In the genomic region with DNA sequence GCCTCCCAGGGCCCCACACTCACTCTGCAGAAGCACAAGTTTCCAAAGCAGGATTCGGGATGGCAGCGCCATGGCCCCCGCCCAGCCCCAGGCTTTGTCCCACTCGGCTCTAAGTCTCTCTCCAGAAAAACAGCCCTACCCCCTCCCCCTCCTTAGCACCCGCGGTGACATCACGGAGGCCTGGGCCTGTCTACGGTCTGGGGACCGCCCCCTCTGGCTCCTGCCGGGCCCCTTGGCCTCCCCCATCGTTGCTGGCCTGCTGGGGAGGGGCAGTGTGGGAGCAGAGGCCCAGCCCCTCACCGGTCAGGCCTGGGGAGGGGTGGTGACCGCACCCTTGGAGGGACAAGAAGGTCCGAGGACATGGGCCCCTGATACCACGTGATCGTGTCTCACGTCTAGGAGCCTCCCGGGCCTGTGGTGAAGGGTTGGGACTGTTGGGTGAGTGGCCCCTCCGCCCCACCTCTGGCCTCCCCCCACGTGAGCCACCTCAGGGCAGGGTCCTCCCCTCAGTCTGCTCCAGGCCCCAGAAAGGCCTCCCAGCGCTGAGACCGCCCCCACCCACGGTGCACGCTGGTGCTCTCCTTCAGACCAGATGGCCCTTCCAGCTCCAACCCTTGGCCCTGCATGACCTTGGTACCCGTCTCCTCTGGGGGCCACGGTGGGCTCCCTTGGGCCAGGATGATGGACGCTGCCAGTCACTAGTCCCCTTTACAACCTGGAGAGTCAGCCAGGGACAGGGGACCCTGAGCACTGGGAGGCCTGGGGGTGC, we compare ENCODE assay signal across 1 cellular context.
A peak's percentile ranks its signal among the peaks of the same experiment; 100 is the strongest.
TF ChIP-seq lines count a peak whose summit lies in the region.

TSS of gene MXRA8 (minus strand) at position 123 of the 769 bp plus-strand sequence. CDS start at position 72, 51 bp downstream.

TF ChIP-seq in K562, 482 proteins besides CTCF, POLR2A, EP300 and RAD21 (continued from another document and continues in another):
- TF ChIP-seq, protein P1, sequence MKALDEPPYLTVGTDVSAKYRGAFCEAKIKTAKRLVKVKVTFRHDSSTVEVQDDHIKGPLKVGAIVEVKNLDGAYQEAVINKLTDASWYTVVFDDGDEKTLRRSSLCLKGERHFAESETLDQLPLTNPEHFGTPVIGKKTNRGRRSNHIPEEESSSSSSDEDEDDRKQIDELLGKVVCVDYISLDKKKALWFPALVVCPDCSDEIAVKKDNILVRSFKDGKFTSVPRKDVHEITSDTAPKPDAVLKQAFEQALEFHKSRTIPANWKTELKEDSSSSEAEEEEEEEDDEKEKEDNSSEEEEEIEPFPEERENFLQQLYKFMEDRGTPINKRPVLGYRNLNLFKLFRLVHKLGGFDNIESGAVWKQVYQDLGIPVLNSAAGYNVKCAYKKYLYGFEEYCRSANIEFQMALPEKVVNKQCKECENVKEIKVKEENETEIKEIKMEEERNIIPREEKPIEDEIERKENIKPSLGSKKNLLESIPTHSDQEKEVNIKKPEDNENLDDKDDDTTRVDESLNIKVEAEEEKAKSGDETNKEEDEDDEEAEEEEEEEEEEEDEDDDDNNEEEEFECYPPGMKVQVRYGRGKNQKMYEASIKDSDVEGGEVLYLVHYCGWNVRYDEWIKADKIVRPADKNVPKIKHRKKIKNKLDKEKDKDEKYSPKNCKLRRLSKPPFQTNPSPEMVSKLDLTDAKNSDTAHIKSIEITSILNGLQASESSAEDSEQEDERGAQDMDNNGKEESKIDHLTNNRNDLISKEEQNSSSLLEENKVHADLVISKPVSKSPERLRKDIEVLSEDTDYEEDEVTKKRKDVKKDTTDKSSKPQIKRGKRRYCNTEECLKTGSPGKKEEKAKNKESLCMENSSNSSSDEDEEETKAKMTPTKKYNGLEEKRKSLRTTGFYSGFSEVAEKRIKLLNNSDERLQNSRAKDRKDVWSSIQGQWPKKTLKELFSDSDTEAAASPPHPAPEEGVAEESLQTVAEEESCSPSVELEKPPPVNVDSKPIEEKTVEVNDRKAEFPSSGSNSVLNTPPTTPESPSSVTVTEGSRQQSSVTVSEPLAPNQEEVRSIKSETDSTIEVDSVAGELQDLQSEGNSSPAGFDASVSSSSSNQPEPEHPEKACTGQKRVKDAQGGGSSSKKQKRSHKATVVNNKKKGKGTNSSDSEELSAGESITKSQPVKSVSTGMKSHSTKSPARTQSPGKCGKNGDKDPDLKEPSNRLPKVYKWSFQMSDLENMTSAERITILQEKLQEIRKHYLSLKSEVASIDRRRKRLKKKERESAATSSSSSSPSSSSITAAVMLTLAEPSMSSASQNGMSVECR (CRISPR knock-in tag; IDR thresholded peaks at IDR 0.05) = peak; percentile 53; the same call in 1 of the 2 replicates
- TF ChIP-seq ZNF274 (IDR thresholded peaks at IDR 0.05; ENCODE audit: borderline replicate concordance, low read depth, low read length) = no peak
- no peak for TF ChIP-seq HNRNPL (IDR thresholded peaks at IDR 0.05; ENCODE audit: low read depth, low read length)
- TF ChIP-seq, protein P2, sequence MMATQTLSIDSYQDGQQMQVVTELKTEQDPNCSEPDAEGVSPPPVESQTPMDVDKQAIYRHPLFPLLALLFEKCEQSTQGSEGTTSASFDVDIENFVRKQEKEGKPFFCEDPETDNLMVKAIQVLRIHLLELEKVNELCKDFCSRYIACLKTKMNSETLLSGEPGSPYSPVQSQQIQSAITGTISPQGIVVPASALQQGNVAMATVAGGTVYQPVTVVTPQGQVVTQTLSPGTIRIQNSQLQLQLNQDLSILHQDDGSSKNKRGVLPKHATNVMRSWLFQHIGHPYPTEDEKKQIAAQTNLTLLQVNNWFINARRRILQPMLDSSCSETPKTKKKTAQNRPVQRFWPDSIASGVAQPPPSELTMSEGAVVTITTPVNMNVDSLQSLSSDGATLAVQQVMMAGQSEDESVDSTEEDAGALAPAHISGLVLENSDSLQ (IDR thresholded peaks at IDR 0.05) = peak; percentile 14; the same call in 1 of the 2 replicates
- no peak for TF ChIP-seq E2F5 (CRISPR knock-in tag; IDR thresholded peaks at IDR 0.05)
- no peak for TF ChIP-seq TGIF2 (CRISPR knock-in tag; IDR thresholded peaks at IDR 0.05)
- peak; percentile 42; the same call in 1 of the 2 replicates for TF ChIP-seq SUPT5H (IDR thresholded peaks at IDR 0.05)
- no peak for TF ChIP-seq DNMT1 (IDR thresholded peaks at IDR 0.05)
- peak; percentile 25; the same call in 1 of the 2 replicates for TF ChIP-seq ATF6 (CRISPR knock-in tag; IDR thresholded peaks at IDR 0.05)
- TF ChIP-seq BRF1 (IDR thresholded peaks at IDR 0.05; ENCODE audit: borderline replicate concordance, extremely low read depth, insufficient read length) = no peak
- no peak for TF ChIP-seq PHB (CRISPR knock-in tag; IDR thresholded peaks at IDR 0.05)
- no peak for TF ChIP-seq FOXA1 (IDR thresholded peaks at IDR 0.05; ENCODE audit: borderline replicate concordance)
- no peak for TF ChIP-seq NFYB (IDR thresholded peaks at IDR 0.05; ENCODE audit: extremely low read depth, insufficient read length)
- TF ChIP-seq TEAD2 (tag; IDR thresholded peaks at IDR 0.05) = no peak
- TF ChIP-seq TAF9B (IDR thresholded peaks at IDR 0.05; ENCODE audit: partially characterized antibody) = no peak
- no peak for TF ChIP-seq NCOA1 (IDR thresholded peaks at IDR 0.05; ENCODE audit: low read depth)
- TF ChIP-seq ZNF133 (CRISPR knock-in tag; IDR thresholded peaks at IDR 0.05) = no peak
- TF ChIP-seq MYNN (IDR thresholded peaks at IDR 0.05) = no peak
- no peak for TF ChIP-seq MYNN (CRISPR knock-in tag; IDR thresholded peaks at IDR 0.05)
- TF ChIP-seq ZNF140 (CRISPR knock-in tag; IDR thresholded peaks at IDR 0.05) = no peak
- no peak for TF ChIP-seq ZNF445 (CRISPR knock-in tag; IDR thresholded peaks at IDR 0.05; ENCODE audit: low read depth)
- no peak for TF ChIP-seq HINFP (tag; conservative IDR thresholded peaks at IDR 0.05; ENCODE audit: low read depth)
- no peak for TF ChIP-seq FOXJ3 (CRISPR knock-in tag; IDR thresholded peaks at IDR 0.05)
- TF ChIP-seq CHAMP1 (IDR thresholded peaks at IDR 0.05) = no peak
- TF ChIP-seq FOXM1 (IDR thresholded peaks at IDR 0.05; ENCODE audit: low read depth) = no peak
- TF ChIP-seq FOXM1 (CRISPR knock-in tag; IDR thresholded peaks at IDR 0.05; ENCODE audit: low read depth) = peak; percentile 49; the same call in 1 of the 2 replicates
- TF ChIP-seq ZBTB11 (CRISPR knock-in tag; IDR thresholded peaks at IDR 0.05) = peak in 1 of 3 experiments; percentile 60; a peak in 2 of 6 replicates
- TF ChIP-seq NR2C2 (CRISPR knock-in tag; IDR thresholded peaks at IDR 0.05) = no peak
- no peak for TF ChIP-seq NR2C2 (tag; IDR thresholded peaks at IDR 0.05)
- TF ChIP-seq POLR2AphosphoS5 (IDR thresholded peaks at IDR 0.05; ENCODE audit: control insufficient read depth, insufficient read depth, low read depth, low read length) = no peak
- no peak for TF ChIP-seq RBM15 (IDR thresholded peaks at IDR 0.05; ENCODE audit: insufficient read depth, low read length)
- TF ChIP-seq DPF2 (IDR thresholded peaks at IDR 0.05) = peak; percentile 64
- TF ChIP-seq XRCC3 (IDR thresholded peaks at IDR 0.05) = no peak
- TF ChIP-seq ZC3H11A (IDR thresholded peaks at IDR 0.05; ENCODE audit: low read depth, low read length) = no peak
- 0 out of 2 replicates have a peak, but pooled peaks have one; percentile 22 for TF ChIP-seq JUN (IDR thresholded peaks at IDR 0.05; ENCODE audit: borderline replicate concordance, low read depth, low read length)
- no peak for TF ChIP-seq JUN (CRISPR knock-in tag; IDR thresholded peaks at IDR 0.05; ENCODE audit: borderline replicate concordance)
- no peak for TF ChIP-seq ZHX1 (conservative IDR thresholded peaks at IDR 0.05; ENCODE audit: low read length)
